Comparison of ENCODE assay signal across 1 cellular context in genomic region chr9:95003694-95004451, GRCh38.
TF ChIP-seq lines count a peak whose summit lies in the region.

No MANE protein-coding gene starts in this region.

TF ChIP-seq in HepG2, 621 proteins besides CTCF, POLR2A, EP300 and RAD21 (continued from another document):
- TF ChIP-seq ZNF503 (CRISPR knock-in tag; IDR thresholded peaks at IDR 0.05) (no peak), MYPOP (CRISPR knock-in tag; IDR thresholded peaks at IDR 0.05) (peak; percentile 40; the same call in 1 of the 2 replicates), RXRB (CRISPR knock-in tag; IDR thresholded peaks at IDR 0.05; ENCODE audit: borderline replicate concordance) (0 out of 2 replicates have a peak, but pooled peaks have one; percentile 7), ZBTB25 (CRISPR knock-in tag; IDR thresholded peaks at IDR 0.05) (0 out of 2 replicates have a peak, but pooled peaks have one; percentile 13), ZNF337 (CRISPR knock-in tag; IDR thresholded peaks at IDR 0.05; ENCODE audit: borderline replicate concordance, low read depth) (no peak), MATR3 (CRISPR knock-in tag; IDR thresholded peaks at IDR 0.05) (no peak), ZNF407 (CRISPR knock-in tag; IDR thresholded peaks at IDR 0.05; ENCODE audit: not compliant biosample characterization) (no peak), ZNF549 (CRISPR knock-in tag; IDR thresholded peaks at IDR 0.05) (no peak), ZNF784 (CRISPR knock-in tag; IDR thresholded peaks at IDR 0.05; ENCODE audit: borderline replicate concordance) (no peak), ZSCAN9 (CRISPR knock-in tag; IDR thresholded peaks at IDR 0.05; ENCODE audit: borderline replicate concordance) (0 out of 2 replicates have a peak, but pooled peaks have one; percentile 49), ZNF235 (CRISPR knock-in tag; IDR thresholded peaks at IDR 0.05; ENCODE audit: borderline replicate concordance) (no peak), HNRNPL (IDR thresholded peaks at IDR 0.05; ENCODE audit: low read depth, low read length) (0 out of 2 replicates have a peak, but pooled peaks have one; percentile 38), ZFY (CRISPR knock-in tag; IDR thresholded peaks at IDR 0.05) (peak; percentile 49), HMGXB4 (CRISPR knock-in tag; IDR thresholded peaks at IDR 0.05; ENCODE audit: borderline replicate concordance in 1 of 2, low read depth in 1 of 2) (peak; percentile 34 to 54; a peak in 2 of 4 replicates), RFX5 (IDR thresholded peaks at IDR 0.05; ENCODE audit: low read depth, low read length) (peak; percentile 89), THAP11 (CRISPR knock-in tag; IDR thresholded peaks at IDR 0.05) (0 out of 2 replicates have a peak, but pooled peaks have one; percentile 11), ZNF430 (CRISPR knock-in tag; IDR thresholded peaks at IDR 0.05) (peak; percentile 18; the same call in 1 of the 2 replicates), ZNF597 (CRISPR knock-in tag; IDR thresholded peaks at IDR 0.05) (no peak), ZNF441 (CRISPR knock-in tag; IDR thresholded peaks at IDR 0.05; ENCODE audit: borderline replicate concordance) (no peak), ZNF615 (CRISPR knock-in tag; IDR thresholded peaks at IDR 0.05; ENCODE audit: borderline replicate concordance) (no peak), ZNF605 (CRISPR knock-in tag; IDR thresholded peaks at IDR 0.05) (peak; percentile 42; the same call in 1 of the 2 replicates), UBTF (CRISPR knock-in tag; IDR thresholded peaks at IDR 0.05) (peak; percentile 54)
